In the genomic region with DNA sequence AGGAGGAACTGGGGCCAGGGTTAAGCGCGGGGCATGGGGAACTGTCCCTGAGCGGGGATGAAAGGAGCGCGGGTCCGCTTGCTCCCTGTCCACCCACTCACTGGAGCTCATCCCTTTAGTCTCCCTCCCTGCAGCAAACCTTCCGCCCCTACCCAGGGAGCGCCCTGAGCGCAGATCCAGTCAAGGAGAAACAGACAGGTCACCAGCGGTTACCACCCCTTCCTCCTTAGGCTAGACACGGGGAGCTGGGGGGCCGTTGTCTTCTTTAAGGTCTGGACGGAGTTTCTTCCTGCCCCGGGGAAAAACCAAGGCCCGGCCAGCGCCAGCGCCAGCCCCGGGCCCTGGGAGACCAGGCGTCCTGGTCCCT, we compare ENCODE assay signal across 9 cellular contexts. TPM values are rescaled to one million over a fixed set of nuclear protein-coding genes. Genes with fewer than 3 reads are reported as not detected.
A peak's percentile ranks its signal among the peaks of the same experiment; 100 is the strongest.
DNase-seq lines count a peak whose midpoint lies in the region; ATAC-seq and TF ChIP-seq lines count a peak whose summit lies in the region.
"Had no signal": no experiment of that assay in that cellular context is flagged by ENCODE, and none has a peak within 500 bp of the region (broad histone marks: within the 10 kb centered on the region; RNA-seq: fewer than 3 reads in every experiment).

No MANE protein-coding gene starts in this region.

- no peaks in the 10 kb centered on the region; the same call in 1 of the 2 replicates for H4K20me1 ChIP-seq in GM23338 (replicated peaks; ENCODE audit: insufficient read depth)

- no peaks in the 10 kb centered on the region for H3K79me2 ChIP-seq in GM23338 (replicated peaks; ENCODE audit: insufficient read depth)

- H3K27ac Mint-ChIP-seq in GM23338 = no peak overlapping the region
- H3K27ac Mint-ChIP-seq in WTC11 = no peak overlapping the region

- CTCF ChIA-PET in WTC11 (lab: Charles Lee) = interaction anchor here (0.6 to 3.8 kb wide), 15 partner anchors 9 to 275 kb away, joined by 3 to 36 read pairs (median 3); no protein-coding TSS in a partner anchor

- peaks cover 11% of the 10 kb centered on the region; the same call in 1 of the 2 replicates for H3F3A ChIP-seq in GM23338 (replicated peaks; ENCODE audit: low read depth)

- H3K27ac ChIP-seq in GM23338 (ENCODE audit: low read depth) = no peak overlapping the region

- H3K4me3 ChIP-seq in GM23338 (peak overlapping the region; percentile 71), iPS-15b (ENCODE audit: low read depth, low read length) (peak overlapping the region; percentile 52)

- H3K36me3 ChIP-seq in GM23338 (ENCODE audit: insufficient read depth) = no peaks in the 10 kb centered on the region
- H3K36me3 ChIP-seq in iPS-15b (ENCODE audit: control insufficient read depth, insufficient read depth, low read length) = no peaks in the 10 kb centered on the region

- H3K36me3 Mint-ChIP-seq in GM23338 (ENCODE audit: low read depth) = no peaks in the 10 kb centered on the region; the same call in 2 of the 3 replicates
- H3K36me3 Mint-ChIP-seq in WTC11 = no peaks in the 10 kb centered on the region

- TF ChIP-seq CTCF in GM23338 (conservative IDR thresholded peaks at IDR 0.05; ENCODE audit: low read depth in 2 of 2) = no peak
- no peak for TF ChIP-seq CTCF in WTC11 (IDR thresholded peaks at IDR 0.05)
- no peak for TF ChIP-seq CTCF in omental fat pad (IDR thresholded peaks at IDR 0.05)

- H2AFZ ChIP-seq in GM23338 = peak overlapping the region; percentile 52

- peak; percentile 22 for ATAC-seq in GM23338
- peak; percentile 8 for ATAC-seq in WTC11
- peak; percentile 20 for ATAC-seq in sciatic nerve
- no peak for ATAC-seq in omental fat pad (ENCODE audit: low FRiP score)
- ATAC-seq in HG02798 (IDR thresholded peaks at IDR 0.05; ENCODE audit: poor library complexity, unreplicated experiment) = no peak

- H3K4me3 Mint-ChIP-seq in GM23338 (peak overlapping the region; percentile 72), WTC11 (peak overlapping the region; percentile 64)

- H3K4me1 ChIP-seq in GM23338 (ENCODE audit: insufficient read depth) = peaks cover 27% of the 10 kb centered on the region
- peaks cover 10% of the 10 kb centered on the region for H3K4me1 ChIP-seq in iPS-15b (ENCODE audit: control insufficient read depth, insufficient read depth, low read length)

- peaks cover 40% of the 10 kb centered on the region for H3K4me1 Mint-ChIP-seq in GM23338
- peaks cover 37% of the 10 kb centered on the region for H3K4me1 Mint-ChIP-seq in WTC11

- H3K27me3 Mint-ChIP-seq in GM23338 (ENCODE audit: insufficient read depth, low read depth, poor library complexity) = peaks cover 33% of the 10 kb centered on the region
- H3K27me3 Mint-ChIP-seq in WTC11 (ENCODE audit: low read depth) = peaks cover 41% of the 10 kb centered on the region

- POLR2A ChIA-PET in WTC11 (lab: Charles Lee) = interaction anchor here (0.5 kb wide), 1 partner anchor 42 kb away, joined by 5 read pairs; no protein-coding TSS in a partner anchor

- intact Hi-C loops in sciatic nerve (cut with DNase I) = no loop called here

- peak overlapping the region; percentile 91 for H3K4me2 ChIP-seq in GM23338

- H3K9me2 ChIP-seq in GM23338 (ENCODE audit: insufficient read depth) = no peaks in the 10 kb centered on the region

- H3K9me3 Mint-ChIP-seq in GM23338 (no peaks in the 10 kb centered on the region), WTC11 (no peaks in the 10 kb centered on the region)

- no peaks in the 10 kb centered on the region for H3K9me3 ChIP-seq in iPS-15b (ENCODE audit: control insufficient read depth, insufficient read depth, low read length)

- peaks cover 43% of the 10 kb centered on the region for H3K27me3 ChIP-seq in GM23338 (ENCODE audit: insufficient read depth)
- H3K27me3 ChIP-seq in iPS-15b (ENCODE audit: control insufficient read depth, insufficient read depth, low read length) = peaks cover 26% of the 10 kb centered on the region

- DNase-seq in GM23338 (ENCODE audit: low spot score) (peak; percentile 50), WTC11 (ENCODE audit: low spot score) (no peak), sciatic nerve (ENCODE audit: low spot score) (no peak), DMS153 (lab: John Stamatoyannopoulos, UW) (no peak), omental fat pad (ENCODE audit: low spot score) (no peak)
- DNase-seq in central memory CD4-positive, alpha-beta T cell = no peak

- H3K9ac ChIP-seq in iPS-15b (ENCODE audit: low read depth, low read length) = peak overlapping the region; percentile 26

TF ChIP-seq in GM23338, 12 proteins besides CTCF, POLR2A, EP300 and RAD21 (continues in another document):
- TF ChIP-seq POLR2AphosphoS5 (IDR thresholded peaks at IDR 0.05; ENCODE audit: low read depth) (no peak), ZNF331 (CRISPR knock-in tag; IDR thresholded peaks at IDR 0.05; ENCODE audit: low read depth) (no peak), ZNF114 (CRISPR knock-in tag; IDR thresholded peaks at IDR 0.05) (no peak), EZH2 (IDR thresholded peaks at IDR 0.05; ENCODE audit: low read depth, unreplicated experiment) (peak; percentile 53), JUNB (IDR thresholded peaks at IDR 0.05; ENCODE audit: unreplicated experiment) (no peak), NANOG (IDR thresholded peaks at IDR 0.05; ENCODE audit: borderline replicate concordance) (no peak)
- TF ChIP-seq, protein P1, sequence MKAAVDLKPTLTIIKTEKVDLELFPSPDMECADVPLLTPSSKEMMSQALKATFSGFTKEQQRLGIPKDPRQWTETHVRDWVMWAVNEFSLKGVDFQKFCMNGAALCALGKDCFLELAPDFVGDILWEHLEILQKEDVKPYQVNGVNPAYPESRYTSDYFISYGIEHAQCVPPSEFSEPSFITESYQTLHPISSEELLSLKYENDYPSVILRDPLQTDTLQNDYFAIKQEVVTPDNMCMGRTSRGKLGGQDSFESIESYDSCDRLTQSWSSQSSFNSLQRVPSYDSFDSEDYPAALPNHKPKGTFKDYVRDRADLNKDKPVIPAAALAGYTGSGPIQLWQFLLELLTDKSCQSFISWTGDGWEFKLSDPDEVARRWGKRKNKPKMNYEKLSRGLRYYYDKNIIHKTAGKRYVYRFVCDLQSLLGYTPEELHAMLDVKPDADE (IDR thresholded peaks at IDR 0.05) = no peak

TF ChIP-seq in WTC11, 78 proteins besides CTCF, POLR2A, EP300 and RAD21:
- TF ChIP-seq PREB (CRISPR knock-in tag; IDR thresholded peaks at IDR 0.05; ENCODE audit: borderline replicate concordance) (no peak), OVOL2 (CRISPR knock-in tag; IDR thresholded peaks at IDR 0.05; ENCODE audit: borderline replicate concordance) (no peak), SP1 (CRISPR knock-in tag; conservative IDR thresholded peaks at IDR 0.05) (0 out of 2 replicates have a peak, but pooled peaks have one; percentile 5)

RNA-seq across cellular contexts. Expression of gene WNT4, which starts 1.0 kb away (rescaled TPM):
- total RNA-seq in GM23338 (2014; rRNA removed; shearing (Covaris generic)) = 0.59 TPM in 1 of 2 replicates, not detected in the other
- polyA plus RNA-seq in GM23338 (2016; fragmentation: Nextera tagmentation; extraction: Ambion mirVana) = 0.26 and 0.79 TPM in 2 replicates
- total RNA-seq in WTC11 (2021) = 0.69 to 0.85 TPM (median 0.70 TPM) in 3 replicates
- total RNA-seq in sciatic nerve = 0.22 TPM
- 1 to 10 TPM in 1 of 4 donors, under 1 TPM in 2, not detected in 1; 0.28 to 1.6 (median 0.60) TPM for total RNA-seq in omental fat pad
- total RNA-seq: T-helper 1 cell treated with Interleukin-12 subunit alpha and Interleukin-12 subunit beta and Interleukin-4 antibody, amounts not matched to agents 30 ng/mL and 1 ng/mL, for 36 hours had no signal

Comparison
In these comparisons a context has a peak if more than half of its experiments do, and no peak if none do; other contexts are left out.
1. ATAC-seq: peak in GM23338 (single experiment), WTC11 (single experiment) and sciatic nerve (single experiment); none in omental fat pad (single experiment) and HG02798 (single experiment).